Comparison of ENCODE assay signal across 29 cellular contexts in the genomic region with DNA sequence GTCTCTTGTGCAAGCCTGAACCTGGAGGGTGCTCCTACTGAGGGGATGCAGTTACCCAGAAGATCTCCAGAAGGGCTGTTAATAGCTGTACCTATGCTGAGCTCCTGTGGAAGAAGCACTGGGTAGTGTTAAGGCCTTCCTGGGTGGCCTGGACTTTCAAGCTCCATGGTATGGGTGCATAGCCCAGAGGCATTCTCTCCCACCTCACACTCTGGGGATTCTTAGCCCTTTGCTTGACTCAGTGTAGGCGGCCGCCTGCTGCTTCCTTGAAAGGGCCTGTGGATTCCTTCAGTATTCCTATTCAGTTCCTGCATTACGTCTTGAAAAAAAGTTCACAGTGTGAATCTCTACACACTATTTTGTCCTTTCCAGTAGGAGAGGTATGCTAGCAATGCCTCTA.
"Had no signal": no experiment of that assay in that cellular context is flagged by ENCODE, and none has a peak within 500 bp of the region (broad histone marks: within the 10 kb centered on the region; RNA-seq: fewer than 3 reads in every experiment).

No MANE protein-coding gene starts in this region.

- H3K4me1 Mint-ChIP-seq: activated naive CD4-positive, alpha-beta T cell treated with anti-CD3 and anti-CD28 coated beads, Interleukin-2, amount 10 ng/mL, durations not matched to agents 7 days and 5 days; activated naive CD8-positive, alpha-beta T cell treated with anti-CD3 and anti-CD28 coated beads, Interleukin-2, amount 10 ng/mL, durations not matched to agents 7 days and 5 days had no signal

- H3K36me3 ChIP-seq: ascending aorta, brain microvascular endothelial cell, gastroesophageal sphincter, left ventricle myocardium inferior, neutrophil, ovary, right lobe of liver, tibial nerve, uterus had no signal

- H3K4me3 Mint-ChIP-seq: activated CD4-positive, alpha-beta memory T cell treated with anti-CD3 and anti-CD28 coated beads for 36 hours; activated naive CD4-positive, alpha-beta T cell treated with anti-CD3 and anti-CD28 coated beads, Interleukin-2, amount 10 ng/mL, durations not matched to agents 7 days and 5 days; activated naive CD8-positive, alpha-beta T cell treated with anti-CD3 and anti-CD28 coated beads, Interleukin-2, amount 10 ng/mL, durations not matched to agents 7 days and 5 days; activated T-cell treated with anti-CD3 and anti-CD28 coated beads, Interleukin-2, amount 50 U/mL, for 24 hours; effector memory CD8-positive, alpha-beta T cell; natural killer cell treated with Interleukin-12 subunit alpha and Interleukin-12 subunit beta and Interleukin-15 and Interleukin-18, amount 100 ng/mL, for 72 hours had no signal

- H3K9me3 ChIP-seq: ascending aorta, gastroesophageal sphincter, left ventricle myocardium inferior, mucosa of descending colon, neutrophil, ovary, right lobe of liver, tibial nerve, uterus had no signal

- H3K36me3 Mint-ChIP-seq: activated CD4-positive, alpha-beta memory T cell treated with anti-CD3 and anti-CD28 coated beads for 36 hours; activated naive CD4-positive, alpha-beta T cell treated with anti-CD3 and anti-CD28 coated beads, Interleukin-2, amount 10 ng/mL, durations not matched to agents 7 days and 5 days; activated naive CD8-positive, alpha-beta T cell treated with anti-CD3 and anti-CD28 coated beads, Interleukin-2, amount 10 ng/mL, durations not matched to agents 7 days and 5 days; natural killer cell treated with Interleukin-12 subunit alpha and Interleukin-12 subunit beta and Interleukin-15 and Interleukin-18, amount 100 ng/mL, for 72 hours had no signal

- H3K27me3 Mint-ChIP-seq: activated CD4-positive, alpha-beta memory T cell treated with anti-CD3 and anti-CD28 coated beads for 36 hours; activated naive CD4-positive, alpha-beta T cell treated with anti-CD3 and anti-CD28 coated beads, Interleukin-2, amount 10 ng/mL, durations not matched to agents 7 days and 5 days; activated naive CD8-positive, alpha-beta T cell treated with anti-CD3 and anti-CD28 coated beads, Interleukin-2, amount 10 ng/mL, durations not matched to agents 7 days and 5 days; effector memory CD8-positive, alpha-beta T cell; natural killer cell treated with Interleukin-12 subunit alpha and Interleukin-12 subunit beta and Interleukin-15 and Interleukin-18, amount 100 ng/mL, for 72 hours; progenitor cell of endocrine pancreas had no signal

- H3K27ac Mint-ChIP-seq: activated CD4-positive, alpha-beta memory T cell treated with anti-CD3 and anti-CD28 coated beads for 36 hours; activated naive CD4-positive, alpha-beta T cell treated with anti-CD3 and anti-CD28 coated beads, Interleukin-2, amount 10 ng/mL, durations not matched to agents 7 days and 5 days; activated naive CD8-positive, alpha-beta T cell treated with anti-CD3 and anti-CD28 coated beads, Interleukin-2, amount 10 ng/mL, durations not matched to agents 7 days and 5 days; activated T-cell treated with anti-CD3 and anti-CD28 coated beads, Interleukin-2, amount 50 U/mL, for 24 hours; effector memory CD8-positive, alpha-beta T cell; natural killer cell treated with Interleukin-12 subunit alpha and Interleukin-12 subunit beta and Interleukin-15 and Interleukin-18, amount 100 ng/mL, for 72 hours; progenitor cell of endocrine pancreas had no signal

- H3K4me1 ChIP-seq: ascending aorta, gastroesophageal sphincter, left ventricle myocardium inferior, right lobe of liver, tibial nerve, uterus had no signal

- H3K4me3 ChIP-seq: ascending aorta, coronary artery, dorsolateral prefrontal cortex, gastroesophageal sphincter, left ventricle myocardium inferior, lung, mucosa of descending colon, ovary, right lobe of liver, tibial nerve, uterus had no signal

- ATAC-seq: activated CD4-positive, CD25-positive, alpha-beta regulatory T cell treated with anti-CD3 and anti-CD28 coated beads, Interleukin-2, amount 50 U/mL, for 24 hours; effector memory CD8-positive, alpha-beta T cell; gastroesophageal sphincter; mucosa of descending colon; natural killer cell treated with Interleukin-12 subunit alpha and Interleukin-12 subunit beta and Interleukin-15 and Interleukin-18, amount 100 ng/mL, for 72 hours; right lobe of liver had no signal

- H3K27ac ChIP-seq: ascending aorta, brain microvascular endothelial cell, coronary artery, dorsolateral prefrontal cortex, gastroesophageal sphincter, left ventricle myocardium inferior, neutrophil, ovary, right lobe of liver, tibial nerve, uterus, VCaP had no signal

- H3K9me3 Mint-ChIP-seq: activated CD4-positive, alpha-beta memory T cell treated with anti-CD3 and anti-CD28 coated beads for 36 hours; activated naive CD4-positive, alpha-beta T cell treated with anti-CD3 and anti-CD28 coated beads, Interleukin-2, amount 10 ng/mL, durations not matched to agents 7 days and 5 days; activated naive CD8-positive, alpha-beta T cell treated with anti-CD3 and anti-CD28 coated beads, Interleukin-2, amount 10 ng/mL, durations not matched to agents 7 days and 5 days; activated T-cell treated with anti-CD3 and anti-CD28 coated beads, Interleukin-2, amount 50 U/mL, for 24 hours; effector memory CD8-positive, alpha-beta T cell had no signal

- H3K27me3 ChIP-seq: ascending aorta, brain microvascular endothelial cell, gastroesophageal sphincter, neutrophil, ovary, right lobe of liver, tibial nerve, uterus had no signal

- DNase-seq: activated CD4-positive, alpha-beta memory T cell treated with anti-CD3 and anti-CD28 coated beads for 36 hours; activated CD4-positive, alpha-beta T cell treated with anti-CD3 and anti-CD28 coated beads for 48 hours; activated CD8-positive, alpha-beta memory T cell treated with anti-CD3 and anti-CD28 coated beads, Interleukin-2, amount 50 U/mL, for 48 hours; activated gamma-delta T cell; activated naive CD4-positive, alpha-beta T cell treated with anti-CD3 and anti-CD28 coated beads, Interleukin-2, amount 10 ng/mL, durations not matched to agents 7 days and 5 days; activated naive CD8-positive, alpha-beta T cell treated with anti-CD3 and anti-CD28 coated beads, Interleukin-2, amount 10 ng/mL, durations not matched to agents 7 days and 5 days; activated T-cell treated with anti-CD3 and anti-CD28 coated beads, Interleukin-2, amount 50 U/mL, for 24 hours; brain microvascular endothelial cell; dorsolateral prefrontal cortex; effector memory CD8-positive, alpha-beta T cell; hippocampal formation; left ventricle myocardium inferior; mucosa of descending colon; ovary; right lobe of liver; stimulated activated CD4-positive, alpha-beta T cell treated with anti-CD3 and anti-CD28 coated beads, Interleukin-2, amount 100 ng/mL, for 48 hours; stimulated activated naive CD4-positive, alpha-beta T cell treated with Interleukin-2 at 50 U/mL for 16 hours; T-helper 9 cell; uterus had no signal
